In the genomic region with DNA sequence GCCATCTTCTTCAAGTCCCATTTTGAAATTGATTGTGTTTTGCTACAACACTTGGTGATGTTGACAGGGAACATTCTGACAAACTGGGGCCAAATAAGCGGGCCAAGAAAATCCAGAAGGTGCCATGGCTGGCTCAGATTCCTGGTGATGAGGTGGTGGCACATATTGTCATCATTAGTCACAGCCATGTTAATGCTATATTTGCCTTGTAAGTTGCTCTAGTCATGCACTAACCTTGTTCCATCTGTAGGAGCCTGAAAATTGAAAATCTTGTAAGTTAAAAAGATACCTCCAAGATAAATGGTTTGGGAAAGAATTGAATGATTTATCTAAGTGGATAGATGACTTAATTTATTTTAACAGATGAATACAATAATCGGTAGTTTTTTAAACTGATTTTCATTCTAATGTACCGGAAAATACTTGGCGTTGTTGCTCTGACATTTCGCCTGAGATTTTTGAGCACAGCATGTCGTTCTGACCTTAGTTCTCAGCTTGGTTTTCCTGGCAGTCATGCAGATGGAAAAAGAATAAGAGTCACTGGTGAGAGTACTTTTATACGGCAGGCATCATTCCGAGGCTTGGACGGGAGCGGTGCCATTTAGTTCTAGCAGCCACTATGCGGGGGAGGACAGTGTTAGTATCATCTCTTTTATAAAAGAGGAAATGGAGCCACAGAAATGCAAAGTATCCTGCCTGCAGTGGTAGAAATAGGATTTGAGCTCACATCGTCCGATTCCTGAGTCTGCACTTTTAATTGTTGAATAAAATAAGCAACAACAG, we compare ENCODE assay signal across 9 cellular contexts.
DNase-seq lines count a peak whose midpoint lies in the region; ATAC-seq and TF ChIP-seq lines count a peak whose summit lies in the region.
"Had no signal": no experiment of that assay in that cellular context is flagged by ENCODE, and none has a peak within 500 bp of the region (broad histone marks: within the 10 kb centered on the region; RNA-seq: fewer than 3 reads in every experiment).

No MANE protein-coding gene starts in this region.

- peaks cover 25% of the 10 kb centered on the region for H3K27me3 Mint-ChIP-seq in stimulated activated naive CD8-positive, alpha-beta T cell treated with anti-CD3 and anti-CD28 coated beads, Interleukin-15, amount 100 ng/mL, for 72 hours

- no peak overlapping the region for H3K4me3 Mint-ChIP-seq in stimulated activated naive CD8-positive, alpha-beta T cell treated with anti-CD3 and anti-CD28 coated beads, Interleukin-15, amount 100 ng/mL, for 72 hours

- H3K9me3 Mint-ChIP-seq in stimulated activated naive CD8-positive, alpha-beta T cell treated with anti-CD3 and anti-CD28 coated beads, Interleukin-15, amount 100 ng/mL, for 72 hours: no peaks in the 10 kb centered on the region
- H3K9me3 Mint-ChIP-seq: activated naive CD4-positive, alpha-beta T cell treated with anti-CD3 and anti-CD28 coated beads, Interleukin-2, amount 50 U/mL, for 72 hours had no signal

- H3K36me3 ChIP-seq in thyroid gland: no peaks in the 10 kb centered on the region

- no peak overlapping the region for H3K4me3 ChIP-seq in thyroid gland (replicated peaks in 1 of 3)

- intact Hi-C loops in left cardiac atrium (cut with DNase I) (loop anchor here (2.0 to 10.0 kb wide), 5 partner anchors 36 to 214 kb away; partner anchors contain the start of gene ZNF532 (in 1 of the 2)), thyroid gland (cut with DNase I) (loop anchor here (10.0 kb wide), 1 partner anchor 214 kb away; no protein-coding TSS in a partner anchor)

- 62 to 72% methylated on average over 13 of the region's 13 CpGs for WGBS in thyroid gland, 2 donors

- H3K27ac Mint-ChIP-seq in stimulated activated naive CD8-positive, alpha-beta T cell treated with anti-CD3 and anti-CD28 coated beads, Interleukin-15, amount 100 ng/mL, for 72 hours: no peak overlapping the region
- H3K27ac Mint-ChIP-seq: activated naive CD4-positive, alpha-beta T cell treated with anti-CD3 and anti-CD28 coated beads, Interleukin-2, amount 50 U/mL, for 72 hours had no signal

- no peaks in the 10 kb centered on the region for H3K27me3 ChIP-seq in thyroid gland

- TF ChIP-seq POLR2A in thyroid gland (IDR thresholded peaks at IDR 0.05): no peak

- TF ChIP-seq CTCF in thyroid gland (IDR thresholded peaks at IDR 0.05): no peak

- no peaks in the 10 kb centered on the region for H3K9me3 ChIP-seq in thyroid gland

- peaks cover 3 to 17% of the 10 kb centered on the region in 2 donors for H3K4me1 ChIP-seq in thyroid gland

- peak overlapping the region; percentile 12 to 61 (median 57) for H3K27ac ChIP-seq in thyroid gland

- DNase-seq in H4 (ENCODE audit: low spot score) (peak; percentile 72), left cardiac atrium (peak; percentile 79), thyroid gland (peak in 1 of 2 donors; percentile 27), NCI-H1417 treated with DMSO at 0.1 percent for 48 hours (lab: John Stamatoyannopoulos, UW) (no peak), ecto neural progenitor cell (ENCODE audit: low spot score) (no peak)
- DNase-seq in activated naive CD4-positive, alpha-beta T cell treated with anti-CD3 and anti-CD28 coated beads, Interleukin-2, amount 50 U/mL, for 16 hours: no peak
- DNase-seq in stimulated activated naive CD8-positive, alpha-beta T cell treated with anti-CD3 and anti-CD28 coated beads, Interleukin-15, amount 100 ng/mL, for 72 hours: no peak

- ATAC-seq in SK-N-SH treated with all-trans-retinoic acid at 6 μM for 48 hours (peak; percentile 74), left cardiac atrium (peak; percentile 79 to 83)
- no peak for ATAC-seq in stimulated activated naive CD8-positive, alpha-beta T cell treated with anti-CD3 and anti-CD28 coated beads, Interleukin-15, amount 100 ng/mL, for 72 hours
- ATAC-seq: activated naive CD4-positive, alpha-beta T cell treated with anti-CD3 and anti-CD28 coated beads, Interleukin-2, amount 50 U/mL, for 72 hours had no signal

- no peaks in the 10 kb centered on the region for H3K4me1 Mint-ChIP-seq in stimulated activated naive CD8-positive, alpha-beta T cell treated with anti-CD3 and anti-CD28 coated beads, Interleukin-15, amount 100 ng/mL, for 72 hours

TF ChIP-seq in SK-N-SH treated with all-trans-retinoic acid at 6 μM for 48 hours, 23 proteins besides CTCF, POLR2A, EP300 and RAD21:
- TF ChIP-seq ZC3H10 (CRISPR knock-in tag; IDR thresholded peaks at IDR 0.05): peak; percentile 14; the same call in 1 of the 2 replicates
- no peak for TF ChIP-seq ZNF8 (CRISPR knock-in tag; IDR thresholded peaks at IDR 0.05)
- TF ChIP-seq, protein P1, sequence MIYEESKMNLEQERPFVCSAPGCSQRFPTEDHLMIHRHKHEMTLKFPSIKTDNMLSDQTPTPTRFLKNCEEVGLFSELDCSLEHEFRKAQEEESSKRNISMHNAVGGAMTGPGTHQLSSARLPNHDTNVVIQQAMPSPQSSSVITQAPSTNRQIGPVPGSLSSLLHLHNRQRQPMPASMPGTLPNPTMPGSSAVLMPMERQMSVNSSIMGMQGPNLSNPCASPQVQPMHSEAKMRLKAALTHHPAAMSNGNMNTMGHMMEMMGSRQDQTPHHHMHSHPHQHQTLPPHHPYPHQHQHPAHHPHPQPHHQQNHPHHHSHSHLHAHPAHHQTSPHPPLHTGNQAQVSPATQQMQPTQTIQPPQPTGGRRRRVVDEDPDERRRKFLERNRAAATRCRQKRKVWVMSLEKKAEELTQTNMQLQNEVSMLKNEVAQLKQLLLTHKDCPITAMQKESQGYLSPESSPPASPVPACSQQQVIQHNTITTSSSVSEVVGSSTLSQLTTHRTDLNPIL (CRISPR knock-in tag; IDR thresholded peaks at IDR 0.05; ENCODE audit: low read depth): no peak
- TF ChIP-seq ISL1 (CRISPR knock-in tag; IDR thresholded peaks at IDR 0.05): 0 out of 2 replicates have a peak, but pooled peaks have one; percentile 9
- TF ChIP-seq GLIS3 (CRISPR knock-in tag; IDR thresholded peaks at IDR 0.05): no peak
- TF ChIP-seq ZFP30 (CRISPR knock-in tag; IDR thresholded peaks at IDR 0.05): no peak

Comparison
In these comparisons a context has a peak if more than half of its experiments do, and no peak if none do; other contexts are left out.
1. DNase-seq: peak in H4 (single experiment) and left cardiac atrium (single experiment); none in NCI-H1417 treated with DMSO at 0.1 percent for 48 hours (single experiment), activated naive CD4-positive, alpha-beta T cell treated with anti-CD3 and anti-CD28 coated beads, Interleukin-2, amount 50 U/mL, for 16 hours (single experiment), stimulated activated naive CD8-positive, alpha-beta T cell treated with anti-CD3 and anti-CD28 coated beads, Interleukin-15, amount 100 ng/mL, for 72 hours (0 of 2) and ecto neural progenitor cell (single experiment).